12 cellular contexts compared by ENCODE assay signal in the genomic region with DNA sequence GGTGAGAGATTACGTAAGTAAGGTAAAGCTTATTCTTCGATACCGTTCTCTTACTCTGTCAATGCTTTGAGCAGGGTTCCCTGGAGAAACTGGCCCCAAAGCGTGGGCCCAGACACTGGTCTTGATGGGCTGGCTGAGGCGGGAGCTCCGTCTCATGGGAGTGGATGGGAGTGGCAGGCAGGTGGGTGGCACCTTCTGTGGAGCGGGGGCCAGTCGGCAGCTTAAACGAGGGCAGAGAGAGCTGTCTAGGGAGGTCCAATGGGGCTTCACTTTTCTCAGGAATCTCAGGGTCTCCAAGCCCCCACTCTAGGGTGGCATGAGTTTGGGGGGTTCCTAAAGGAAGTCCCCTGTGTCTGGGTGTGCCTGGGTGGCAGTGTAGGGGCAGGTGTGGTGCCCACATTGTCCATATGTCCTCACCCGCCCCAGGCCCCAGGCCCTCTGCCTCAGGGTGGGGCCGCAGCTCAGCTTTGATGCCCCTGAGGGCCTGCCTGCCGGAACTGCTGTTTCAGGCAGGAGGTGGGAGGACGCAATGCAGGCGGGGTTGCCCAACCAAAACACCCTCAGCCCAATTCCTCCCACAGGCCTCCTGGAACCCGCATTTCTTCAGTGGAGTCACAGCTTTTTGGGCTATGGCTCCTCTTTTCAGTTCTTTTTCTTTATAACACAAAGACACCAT. TPM values are rescaled to one million over a fixed set of nuclear protein-coding genes. Genes with fewer than 3 reads are reported as not detected.
DNase-seq lines count a peak whose midpoint lies in the region; TF ChIP-seq lines count a peak whose summit lies in the region.
"Had no signal": no experiment of that assay in that cellular context is flagged by ENCODE, and none has a peak within 500 bp of the region (broad histone marks: within the 10 kb centered on the region; RNA-seq: fewer than 3 reads in every experiment).

No MANE protein-coding gene starts in this region.

- CTCF ChIA-PET in activated naive CD4-positive, alpha-beta T cell treated with anti-CD3 and anti-CD28 coated beads for 36 hours (lab: Charles Lee), result no interaction called here
- CTCF ChIA-PET in RWPE1 (lab: Yijun Ruan, JAX), result interaction anchor here (0.6 to 0.7 kb wide), 2 partner anchors 43 to 352 kb away, joined by 3 read pairs; no protein-coding TSS in a partner anchor

- intact Hi-C loops in activated naive CD4-positive, alpha-beta T cell treated with anti-CD3 and anti-CD28 coated beads for 36 hours (cut with micrococcal nuclease), result no loop called here
- intact Hi-C loops in stomach (cut with DNase I; ENCODE audit: low total_unique reads) (no loop called here), uterus (cut with DNase I; ENCODE audit: low total_unique reads) (no loop called here)

- TF ChIP-seq EP300 in stomach (IDR thresholded peaks at IDR 0.05), result no peak

- H3K36me3 ChIP-seq in fibroblast of lung (ENCODE audit: control insufficient read depth, insufficient read depth, low read length) (no peaks in the 10 kb centered on the region), stomach (no peaks in the 10 kb centered on the region), uterus (no peaks in the 10 kb centered on the region)

- H3K4me1 ChIP-seq in fibroblast of lung (ENCODE audit: control insufficient read depth, extremely low read depth, insufficient read depth, low read length) (peaks cover 18% of the 10 kb centered on the region), stomach (peaks cover 30 to 83% (median 53%) of the 10 kb centered on the region in 4 donors), uterus (peaks cover 8 to 14% of the 10 kb centered on the region in 2 donors)

- peak overlapping the region; percentile 41 for H3K27ac Mint-ChIP-seq in activated naive CD4-positive, alpha-beta T cell treated with anti-CD3 and anti-CD28 coated beads for 36 hours

- peaks cover 51% of the 10 kb centered on the region for H3K4me1 Mint-ChIP-seq in activated naive CD4-positive, alpha-beta T cell treated with anti-CD3 and anti-CD28 coated beads for 36 hours (ENCODE audit: low read depth)

- H3K4me3 ChIP-seq in fibroblast of lung (replicated peaks in 1 of 4; ENCODE audit: control extremely low read depth in 1 of 4, insufficient read depth in 1 of 4, low read depth in 3 of 4, low read length in 4 of 4) (no peak overlapping the region), stomach (no peak overlapping the region), uterus (no peak overlapping the region)

- no peaks in the 10 kb centered on the region for H4K20me1 ChIP-seq in fibroblast of lung (ENCODE audit: control insufficient read depth, extremely low read depth, insufficient read depth, low read length)

- H3K27me3 ChIP-seq in fibroblast of lung (ENCODE audit: control insufficient read depth, insufficient read depth, low read length), result no peaks in the 10 kb centered on the region
- H3K27me3 ChIP-seq in stomach, result no peaks in the 10 kb centered on the region
- no peaks in the 10 kb centered on the region for H3K27me3 ChIP-seq in uterus

- no peaks in the 10 kb centered on the region for H3K36me3 Mint-ChIP-seq in activated naive CD4-positive, alpha-beta T cell treated with anti-CD3 and anti-CD28 coated beads for 36 hours (ENCODE audit: low read depth)

- 85 to 91% (median 88%) methylated on average over 7 to 15 of the region's 15 CpGs for WGBS in stomach, 5 donors

- no peak overlapping the region for H2AFZ ChIP-seq in fibroblast of lung (ENCODE audit: low read length)

- POLR2A ChIA-PET in RWPE1 (lab: Yijun Ruan, JAX; ENCODE audit: low non-redundant PET), result no interaction called here

- no peak for TF ChIP-seq POLR2A in stomach (IDR thresholded peaks at IDR 0.05)
- TF ChIP-seq POLR2A in uterus (IDR thresholded peaks at IDR 0.05), result no peak

- no peaks in the 10 kb centered on the region for H3K9me3 Mint-ChIP-seq in activated naive CD4-positive, alpha-beta T cell treated with anti-CD3 and anti-CD28 coated beads for 36 hours

- H3K27me3 Mint-ChIP-seq in activated naive CD4-positive, alpha-beta T cell treated with anti-CD3 and anti-CD28 coated beads for 36 hours (ENCODE audit: low read depth), result no peaks in the 10 kb centered on the region

- no peak overlapping the region for H3K4me2 ChIP-seq in fibroblast of lung (ENCODE audit: extremely low read depth, insufficient read depth, low read length)

- H3K9ac ChIP-seq in fibroblast of lung (ENCODE audit: insufficient read depth, low read length), result no peak overlapping the region

- TF ChIP-seq CTCF in RWPE1 (conservative IDR thresholded peaks at IDR 0.05; ENCODE audit: low read depth) (no peak), fibroblast of lung (conservative IDR thresholded peaks at IDR 0.05 in 1 of 2, IDR thresholded peaks at IDR 0.05 in 1 of 2; ENCODE audit: low read depth in 1 of 2, low read length in 2 of 2) (no peak), stomach (IDR thresholded peaks at IDR 0.05) (no peak), uterus (IDR thresholded peaks at IDR 0.05) (no peak)

- H3K27ac ChIP-seq in RWPE1 (peak overlapping the region; percentile 47), fibroblast of lung (ENCODE audit: insufficient read depth, low read length) (peak overlapping the region; percentile 70), stomach (peak overlapping the region in 4 of 5 donors; percentile 65 to 81 (median 75)), uterus (no peak overlapping the region)
- H3K27ac ChIP-seq: epithelial cell of prostate had no signal

- no peaks in the 10 kb centered on the region for H3K9me3 ChIP-seq in fibroblast of lung (ENCODE audit: control insufficient read depth, insufficient read depth, low read depth, low read length)
- no peaks in the 10 kb centered on the region for H3K9me3 ChIP-seq in stomach
- H3K9me3 ChIP-seq in uterus, result no peaks in the 10 kb centered on the region

- DNase-seq in activated naive CD4-positive, alpha-beta T cell treated with anti-CD3 and anti-CD28 coated beads for 36 hours, result no peak
- DNase-seq in activated naive CD4-positive, alpha-beta T cell treated with Interleukin-2 at 50 U/mL for 16 hours, result no peak
- no peak for DNase-seq in RWPE1 (ENCODE audit: low spot score)
- DNase-seq in fibroblast of lung (ENCODE audit: low read depth in 2 of 2), result no peak
- no peak for DNase-seq in stomach
- no peak for DNase-seq in COR-L47 (lab: John Stamatoyannopoulos, UW)
- DNase-seq in NCI-H2171 (lab: John Stamatoyannopoulos, UW), result no peak
- DNase-seq in uterus, result no peak
- DNase-seq: H7, NCI-H226, SHP77 treated with DMSO at 0.1 percent for 48 hours had no signal

- H3K4me3 Mint-ChIP-seq in activated naive CD4-positive, alpha-beta T cell treated with anti-CD3 and anti-CD28 coated beads for 36 hours, result no peak overlapping the region

- no peaks in the 10 kb centered on the region for H3K79me2 ChIP-seq in fibroblast of lung (ENCODE audit: control insufficient read depth, insufficient read depth, low read length)

RNA-seq across cellular contexts. Expression of gene FOSL2, which starts 32.5 kb away (rescaled TPM):
- total RNA-seq in activated naive CD4-positive, alpha-beta T cell treated with anti-CD3 and anti-CD28 coated beads for 36 hours, result 100 to 1,000 TPM; 102 to 110 TPM
- total RNA-seq in fibroblast of lung, result 68.6 and 83.6 TPM in 2 replicates
- polyA plus RNA-seq in fibroblast of lung, result 27.8 and 58.9 TPM in 2 replicates
- polyA plus RNA-seq in fibroblast of lung (2012), result 33.0 and 74.5 TPM in 2 replicates
- 110 and 268 TPM in 2 replicates for polyA minus RNA-seq in fibroblast of lung (ENCODE audit: low replicate concordance)
- 100 to 1,000 TPM in 3 of 5 donors, 10 to 100 TPM in 2; 50.1 to 227 (median 113) TPM for total RNA-seq in stomach
- 10 to 100 TPM; 24.4 to 40.8 (median 27.6) TPM for polyA plus RNA-seq in stomach
- 100 to 1,000 TPM in 1 of 4 donors, 10 to 100 TPM in 3; 39.8 to 134 (median 58.7) TPM for total RNA-seq in uterus

Comparison
In these comparisons a context has a peak if more than half of its experiments do, and no peak if none do; other contexts are left out.
1. H3K27ac ChIP-seq: peak in RWPE1 (single experiment), fibroblast of lung (single experiment) and stomach (4 of 5); none in uterus (0 of 2).